Comparison of ENCODE assay signal across 8 cellular contexts in the genomic region with DNA sequence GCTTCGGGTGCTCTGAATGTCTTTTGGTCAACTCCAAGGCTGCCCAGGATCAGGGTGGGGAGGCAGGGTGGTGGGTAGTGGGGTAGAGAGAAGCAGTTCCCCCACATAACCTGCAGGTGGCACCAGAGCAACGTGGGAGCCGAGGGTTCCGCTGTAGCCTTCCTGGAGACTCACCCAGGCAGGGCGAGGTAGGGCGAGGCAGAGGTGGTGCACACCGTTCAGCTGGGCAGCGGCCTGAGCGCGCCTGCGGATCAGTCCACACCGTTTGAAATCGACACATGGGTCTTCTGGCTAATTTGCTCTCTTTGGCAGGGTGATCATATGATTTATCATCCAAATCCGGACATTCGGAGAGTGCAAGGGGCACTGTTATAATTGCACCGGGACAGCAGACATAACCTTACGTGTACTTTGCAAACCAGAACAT. TPM values are rescaled to one million over a fixed set of nuclear protein-coding genes. Genes with fewer than 3 reads are reported as not detected.
DNase-seq lines count a peak whose midpoint lies in the region; ATAC-seq and TF ChIP-seq lines count a peak whose summit lies in the region.

No MANE protein-coding gene starts in this region.

- ATAC-seq in GM18868 (IDR thresholded peaks at IDR 0.05; ENCODE audit: unreplicated experiment) (peak; percentile 93), HG03139 (IDR thresholded peaks at IDR 0.05; ENCODE audit: unreplicated experiment) (peak; percentile 87)
- peak; percentile 100 for ATAC-seq in effector memory CD8-positive, alpha-beta T cell (replicated peaks)

- H3K36me3 Mint-ChIP-seq in effector memory CD8-positive, alpha-beta T cell (ENCODE audit: insufficient read depth) = no peaks in the 10 kb centered on the region
- H3K36me3 Mint-ChIP-seq in mesothelial cell of epicardium = no peaks in the 10 kb centered on the region

- DNase-seq in AG08395 (ENCODE audit: low spot score) (peak; percentile 89), NCI-H82 treated with DMSO at 0.1 percent for 48 hours (lab: John Stamatoyannopoulos, UW; ENCODE audit: unreplicated experiment) (peak; percentile 34), mesothelial cell of epicardium (ENCODE audit: low spot score in 2 of 2, unreplicated experiment in 2 of 2) (peak; percentile 58 to 85)
- DNase-seq in activated CD8-positive, alpha-beta memory T cell treated with anti-CD3 and anti-CD28 coated beads for 1 hour (ENCODE audit: extremely low read depth in 1 of 2, low read depth in 1 of 2) = peak; percentile 46 to 64
- peak; percentile 73 to 74 (median 74) for DNase-seq in effector memory CD8-positive, alpha-beta T cell
- DNase-seq in stimulated activated CD8-positive, alpha-beta memory T cell treated with anti-CD3 and anti-CD28 coated beads, Interleukin-15, amount 100 ng/mL, for 4 hours (ENCODE audit: low read depth in 2 of 2) = peak; percentile 37 to 53

- H3K27me3 Mint-ChIP-seq in effector memory CD8-positive, alpha-beta T cell = peaks cover 14 to 41% of the 10 kb centered on the region in 2 donors
- H3K27me3 Mint-ChIP-seq in mesothelial cell of epicardium (ENCODE audit: low read depth) = peaks cover 2% of the 10 kb centered on the region

- H3K27ac Mint-ChIP-seq in effector memory CD8-positive, alpha-beta T cell = no peak overlapping the region
- H3K27ac Mint-ChIP-seq in mesothelial cell of epicardium = no peak overlapping the region

- H3K4me1 Mint-ChIP-seq in effector memory CD8-positive, alpha-beta T cell (ENCODE audit: low read depth in 2 of 2) = peaks cover 3 to 8% of the 10 kb centered on the region in 2 donors
- peaks cover 14% of the 10 kb centered on the region for H3K4me1 Mint-ChIP-seq in mesothelial cell of epicardium

- peak; percentile 85 for TF ChIP-seq CTCF in mesothelial cell of epicardium (IDR thresholded peaks at IDR 0.05; ENCODE audit: unreplicated experiment)

- H3K9me3 Mint-ChIP-seq in effector memory CD8-positive, alpha-beta T cell = no peaks in the 10 kb centered on the region
- no peaks in the 10 kb centered on the region for H3K9me3 Mint-ChIP-seq in mesothelial cell of epicardium

- no peak overlapping the region for H3K4me3 Mint-ChIP-seq in effector memory CD8-positive, alpha-beta T cell
- H3K4me3 Mint-ChIP-seq in mesothelial cell of epicardium = peak overlapping the region; percentile 3

RNA-seq across cellular contexts. Expression of a gene that starts 41.4 kb away (rescaled TPM):
- 25.0 to 29.0 TPM (median 25.3 TPM) in 3 replicates for total RNA-seq in mesothelial cell of epicardium

RNA-seq across cellular contexts. Expression of a gene that starts 43.5 kb away (rescaled TPM):
- 38.4 to 39.7 TPM (median 38.6 TPM) in 3 replicates for total RNA-seq in mesothelial cell of epicardium

Comparison
In these comparisons a context has a peak if more than half of its experiments do, and no peak if none do; other contexts are left out.
1. Peak in every context shown above with its lines: DNase-seq and ATAC-seq.
2. DNase-seq: peak in every context shown above with its lines; median percentile 89 in AG08395; 74 in effector memory CD8-positive, alpha-beta T cell; 72 in mesothelial cell of epicardium; 55 in activated CD8-positive, alpha-beta memory T cell treated with anti-CD3 and anti-CD28 coated beads for 1 hour; 45 in stimulated activated CD8-positive, alpha-beta memory T cell treated with anti-CD3 and anti-CD28 coated beads, Interleukin-15, amount 100 ng/mL, for 4 hours; 34 in NCI-H82 treated with DMSO at 0.1 percent for 48 hours.